In genomic region chr9:72933730-72934665, GRCh38 we compare ENCODE assay signal across 1 cellular context.
TF ChIP-seq lines count a peak whose summit lies in the region.

No MANE protein-coding gene starts in this region.

TF ChIP-seq in liver, 16 proteins besides CTCF, POLR2A, EP300 and RAD21 (continued from another document):
- TF ChIP-seq ZBTB33 (IDR thresholded peaks at IDR 0.05) (no peak), FOXA1 (IDR thresholded peaks at IDR 0.05) (no peak), NR2F2 (IDR thresholded peaks at IDR 0.05) (no peak)
